Comparison of ENCODE assay signal across 1 cellular context in the genomic region with DNA sequence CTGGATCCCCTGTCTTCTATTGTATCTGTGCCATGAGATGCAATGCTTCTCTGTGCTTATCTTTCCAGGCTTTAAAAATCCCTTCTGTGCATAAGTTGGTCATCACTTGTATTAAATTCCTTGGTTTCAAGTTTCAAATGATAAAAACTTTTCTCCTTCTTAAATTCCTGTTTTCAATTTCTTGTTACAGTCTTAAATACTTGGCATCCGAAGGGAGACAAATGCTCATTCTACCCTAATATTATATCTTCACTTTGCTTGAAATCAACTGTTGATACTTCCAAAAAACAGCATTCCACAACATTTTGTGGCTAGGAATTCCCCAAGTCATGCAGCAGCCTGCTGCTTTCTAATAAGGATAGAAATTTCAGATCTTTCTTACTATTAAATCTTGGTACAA.
TF ChIP-seq lines count a peak whose summit lies in the region.

No MANE protein-coding gene starts in this region.

TF ChIP-seq in H1, 55 proteins besides CTCF, POLR2A, EP300 and RAD21 (continued from another document):
- TF ChIP-seq MAFK (IDR thresholded peaks at IDR 0.05; ENCODE audit: low read depth, low read length) (no peak), KDM1A (IDR thresholded peaks at IDR 0.05; ENCODE audit: borderline replicate concordance, low read length) (no peak), PHF8 (conservative IDR thresholded peaks at IDR 0.05; ENCODE audit: low read depth, low read length) (no peak), BACH1 (IDR thresholded peaks at IDR 0.05; ENCODE audit: low read length) (no peak), ZNF274 (IDR thresholded peaks at IDR 0.05; ENCODE audit: borderline replicate concordance, extremely low read depth, low read length) (no peak), KDM5A (IDR thresholded peaks at IDR 0.05; ENCODE audit: low read length) (no peak), SIRT6 (IDR thresholded peaks at IDR 0.05; ENCODE audit: low read length) (no peak), SAP30 (IDR thresholded peaks at IDR 0.05; ENCODE audit: insufficient read depth, insufficient replicate concordance, low read length) (no peak), NRF1 (IDR thresholded peaks at IDR 0.05; ENCODE audit: low read depth, low read length) (no peak), RBBP5 (IDR thresholded peaks at IDR 0.05; ENCODE audit: borderline replicate concordance, low read depth, low read length) (no peak), GTF2F1 (IDR thresholded peaks at IDR 0.05; ENCODE audit: borderline replicate concordance, low read depth, low read length) (no peak), RFX5 (IDR thresholded peaks at IDR 0.05; ENCODE audit: borderline replicate concordance, low read depth, low read length) (no peak)
